ENCODE assay signal across 8 cellular contexts in the genomic region with DNA sequence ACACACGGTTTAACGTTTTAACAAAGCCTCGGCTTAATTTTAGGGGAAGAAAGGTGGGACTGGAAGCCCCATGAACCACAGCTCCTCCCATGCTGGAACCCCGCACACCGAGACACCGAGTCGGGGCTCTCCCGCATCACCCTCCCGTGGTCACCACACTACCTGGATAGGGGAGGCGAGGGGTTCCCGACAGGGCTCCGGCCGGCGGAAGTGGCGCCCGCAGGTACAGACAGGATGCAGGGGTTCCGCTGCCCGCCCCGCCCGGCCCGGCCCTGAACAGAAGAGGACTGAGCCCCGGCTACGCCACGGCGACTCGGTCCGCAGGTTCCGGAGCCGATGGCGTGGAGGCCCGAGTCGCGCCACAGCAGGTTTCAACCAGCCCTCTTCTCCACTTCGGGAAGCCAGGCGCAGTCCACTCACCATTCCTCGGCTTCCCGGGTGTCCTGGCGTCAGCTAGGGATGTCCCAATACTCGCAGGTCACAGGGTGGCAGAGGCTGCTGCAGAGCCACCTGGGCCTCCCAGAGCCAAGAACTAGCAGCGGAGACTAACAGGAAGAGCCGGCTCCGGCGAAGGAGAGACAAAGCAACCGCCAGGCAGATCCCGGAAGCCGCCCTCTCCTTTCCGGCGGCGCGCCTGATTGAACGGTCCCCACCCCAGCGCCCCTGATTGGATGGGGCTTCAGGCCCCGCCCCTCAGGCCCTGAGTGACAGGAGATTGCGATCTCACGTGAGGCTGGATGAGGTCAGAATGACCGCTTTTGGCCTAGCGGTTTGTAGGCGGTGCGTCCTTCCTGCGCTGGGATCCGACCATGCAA. TPM values are rescaled to one million over a fixed set of nuclear protein-coding genes. Genes with fewer than 3 reads are reported as not detected.
A peak's percentile ranks its signal among the peaks of the same experiment; 100 is the strongest.
DNase-seq lines count a peak whose midpoint lies in the region; ATAC-seq and TF ChIP-seq lines count a peak whose summit lies in the region.

TSS of gene ZNF669 (minus strand) at position 580 of the 815 bp plus-strand sequence. CDS start at position 423, 157 bp downstream.

- H3K4me3 ChIP-seq in fibroblast of villous mesenchyme (ENCODE audit: low read depth, low read length), result peak within 1 kb of the TSS; percentile 87
- peak within 1 kb of the TSS; percentile 100 for H3K4me3 ChIP-seq in neural cell (ENCODE audit: low read length)

- TF ChIP-seq RAD21 in neural cell (conservative IDR thresholded peaks at IDR 0.05), result no peak

- H3K9me2 ChIP-seq in neural cell (ENCODE audit: insufficient read depth, low read length), result no peaks in the 10 kb centered on the region

- H3K4me1 ChIP-seq in ES-I3 (ENCODE audit: insufficient read depth, low read length) (peaks cover 8% of the 10 kb centered on the region; the same call in 1 of the 2 replicates), H9 (ENCODE audit: insufficient read depth, low read length) (peaks cover 6% of the 10 kb centered on the region; the same call in 1 of the 2 replicates)

- H4K5ac ChIP-seq in H9 (ENCODE audit: insufficient read length, low read depth, low read length), result no peak within 1 kb of the TSS

- TF ChIP-seq CTCF in H9 (conservative IDR thresholded peaks at IDR 0.05) (no peak), fibroblast of villous mesenchyme (IDR thresholded peaks at IDR 0.05; ENCODE audit: insufficient read depth, low read depth, low read length) (no peak), neural cell (IDR thresholded peaks at IDR 0.05; ENCODE audit: poor library complexity, severe bottlenecking) (no peak)

- no peak within 1 kb of the TSS for H2BK15ac ChIP-seq in H9 (ENCODE audit: low read depth, low read length)

- H3K27ac ChIP-seq in H9 (ENCODE audit: insufficient read length, low read depth, low read length) (peak within 1 kb of the TSS; percentile 61), neural cell (ENCODE audit: low read length) (peak within 1 kb of the TSS; percentile 97)

- H2BK120ac ChIP-seq in H9 (ENCODE audit: low read depth, low read length, poor library complexity, severe bottlenecking), result peak within 1 kb of the TSS; percentile 61

- no peak within 1 kb of the TSS for H2BK5ac ChIP-seq in H9 (ENCODE audit: insufficient read length, low read length)

- DNase-seq in H9, result peak; percentile 98
- peak; percentile 97 for DNase-seq in M059J (ENCODE audit: low read depth)
- peak; percentile 84 for DNase-seq in activated effector memory CD4-positive, alpha-beta T cell treated with Interleukin-2 at 50 U/mL for 16 hours
- peak; percentile 97 for DNase-seq in fibroblast of villous mesenchyme (ENCODE audit: low read depth)
- peak; percentile 90 to 96 for DNase-seq in stimulated activated naive CD8-positive, alpha-beta T cell treated with anti-CD3 and anti-CD28 coated beads, Interleukin-15, amount 100 ng/mL, for 72 hours

- peaks cover 26 to 39% (median 38%) of the 10 kb centered on the region in 3 experiments for H3K36me3 Mint-ChIP-seq in H9 (ENCODE audit: insufficient read depth in 1 of 3, low read depth in 3 of 3)

- H3K9ac ChIP-seq in ES-I3 (ENCODE audit: low read depth, low read length) (peak within 1 kb of the TSS; percentile 99), H9 (ENCODE audit: extremely low read depth, insufficient read length, low read length) (peak within 1 kb of the TSS; percentile 70), neural cell (ENCODE audit: low read length) (peak within 1 kb of the TSS; percentile 99)

- H3K9me3 ChIP-seq in ES-I3 (ENCODE audit: control insufficient read depth, insufficient read depth, low read length) (peaks cover 15% of the 10 kb centered on the region), H9 (ENCODE audit: control insufficient read depth, low read depth, low read length) (peaks cover 4% of the 10 kb centered on the region), neural cell (ENCODE audit: low read length) (peaks cover 10% of the 10 kb centered on the region)

- H3T11ph ChIP-seq in H9 (ENCODE audit: low read length), result peak within 1 kb of the TSS; percentile 83

- H3K4me3 Mint-ChIP-seq in H9, result peak within 1 kb of the TSS; percentile 91 to 95
- peak within 1 kb of the TSS; percentile 92 to 94 for H3K4me3 Mint-ChIP-seq in stimulated activated naive CD8-positive, alpha-beta T cell treated with anti-CD3 and anti-CD28 coated beads, Interleukin-15, amount 100 ng/mL, for 72 hours

- H3K27ac Mint-ChIP-seq in H9, result peak within 1 kb of the TSS; percentile 89 to 97 (median 97)
- H3K27ac Mint-ChIP-seq in stimulated activated naive CD8-positive, alpha-beta T cell treated with anti-CD3 and anti-CD28 coated beads, Interleukin-15, amount 100 ng/mL, for 72 hours, result peak within 1 kb of the TSS; percentile 97 to 98

- peaks cover 10% of the 10 kb centered on the region; the same call in 1 of the 2 replicates for H3K79me2 ChIP-seq in H9 (ENCODE audit: insufficient read depth, low read length)
- peaks cover 36% of the 10 kb centered on the region for H3K79me2 ChIP-seq in neural cell (replicated peaks; ENCODE audit: insufficient read depth, low read length)

- H2AK5ac ChIP-seq in H9 (ENCODE audit: insufficient read length, low read length), result no peak within 1 kb of the TSS

- H4K8ac ChIP-seq in H9 (replicated peaks; ENCODE audit: insufficient read length, low read depth, low read length), result no peak within 1 kb of the TSS

- peak within 1 kb of the TSS; percentile 65 for H3K18ac ChIP-seq in H9 (ENCODE audit: insufficient read length, low read depth, low read length)

- H3F3A ChIP-seq in neural cell (ENCODE audit: insufficient read depth, low read length, poor library complexity, severe bottlenecking), result no peaks in the 10 kb centered on the region

- TF ChIP-seq EP300 in neural cell (conservative IDR thresholded peaks at IDR 0.05; ENCODE audit: poor library complexity, severe bottlenecking), result no peak

- H3K27me3 ChIP-seq in H9 (ENCODE audit: insufficient read depth, low read length) (no peaks in the 10 kb centered on the region), neural cell (ENCODE audit: insufficient read depth, low read depth, low read length) (no peaks in the 10 kb centered on the region)

- H4K20me1 ChIP-seq in H9 (ENCODE audit: control insufficient read depth, insufficient read depth, insufficient read length) (no peaks in the 10 kb centered on the region), neural cell (ENCODE audit: insufficient read depth) (no peaks in the 10 kb centered on the region)

- no peaks in the 10 kb centered on the region for H3K79me1 ChIP-seq in H9 (ENCODE audit: insufficient read depth, low read depth, low read length, poor library complexity, severe bottlenecking)

- TF ChIP-seq POLR2A in Raji (IDR thresholded peaks at IDR 0.05; ENCODE audit: insufficient read depth, low read depth, low read length), result peak; percentile 77

- H2AFZ ChIP-seq in H9 (ENCODE audit: low read length), result no peak within 1 kb of the TSS
- H2AFZ ChIP-seq in neural cell (ENCODE audit: low read depth, low read length), result peak within 1 kb of the TSS; percentile 83

- no peak within 1 kb of the TSS for H3K23ac ChIP-seq in H9 (ENCODE audit: insufficient read length, low read depth, low read length)

- H3K14ac ChIP-seq in H9 (ENCODE audit: insufficient read depth, low read length), result peak within 1 kb of the TSS; percentile 44; the same call in 1 of the 2 replicates

- no peak within 1 kb of the TSS for H2BK12ac ChIP-seq in H9 (ENCODE audit: insufficient read length, low read depth, low read length)

- H3K9me3 Mint-ChIP-seq in H9, result peaks cover 12 to 21% of the 10 kb centered on the region in 2 experiments; a peak in 4 of 5 replicates
- peaks cover 8 to 9% of the 10 kb centered on the region in 2 donors for H3K9me3 Mint-ChIP-seq in stimulated activated naive CD8-positive, alpha-beta T cell treated with anti-CD3 and anti-CD28 coated beads, Interleukin-15, amount 100 ng/mL, for 72 hours

- H3K36me3 ChIP-seq in ES-I3 (ENCODE audit: insufficient read depth, low read length) (peaks cover 26% of the 10 kb centered on the region), neural cell (ENCODE audit: insufficient read depth, low read length) (peaks cover 24% of the 10 kb centered on the region)

- no peak within 1 kb of the TSS for H2BK20ac ChIP-seq in H9 (ENCODE audit: low read depth, low read length, poor library complexity, severe bottlenecking)

- ATAC-seq in stimulated activated naive CD8-positive, alpha-beta T cell treated with anti-CD3 and anti-CD28 coated beads, Interleukin-15, amount 100 ng/mL, for 72 hours, result peak; percentile 99

- WGBS in H9 (ENCODE audit: extremely low coverage, insufficient read length, low lambda C conversion rate), result no CpG with 5 or more reads among the region's 61 CpGs

- H3K4ac ChIP-seq in H9 (ENCODE audit: low read depth, low read length), result no peak within 1 kb of the TSS; the same call in 1 of the 2 replicates

- H3K4me2 ChIP-seq in H9 (ENCODE audit: insufficient read depth, insufficient read length, low read length), result peak within 1 kb of the TSS; percentile 7
- peak within 1 kb of the TSS; percentile 56 for H3K4me2 ChIP-seq in neural cell (ENCODE audit: low read length)

- peaks cover 20 to 23% of the 10 kb centered on the region in 2 experiments for H3K4me1 Mint-ChIP-seq in H9
- H3K4me1 Mint-ChIP-seq in stimulated activated naive CD8-positive, alpha-beta T cell treated with anti-CD3 and anti-CD28 coated beads, Interleukin-15, amount 100 ng/mL, for 72 hours, result peaks cover 7% of the 10 kb centered on the region

- H3K56ac ChIP-seq in H9 (ENCODE audit: insufficient read length, low read depth, low read length), result no peak within 1 kb of the TSS

- no peaks in the 10 kb centered on the region for H3K23me2 ChIP-seq in H9 (ENCODE audit: insufficient read length, low read depth, low read length, poor library complexity, severe bottlenecking)

- H4K91ac ChIP-seq in H9 (ENCODE audit: insufficient read length, low read depth, low read length), result no peak within 1 kb of the TSS

- peaks cover 5% of the 10 kb centered on the region for H3K27me3 Mint-ChIP-seq in H9 (ENCODE audit: low read depth)
- peaks cover 20% of the 10 kb centered on the region for H3K27me3 Mint-ChIP-seq in stimulated activated naive CD8-positive, alpha-beta T cell treated with anti-CD3 and anti-CD28 coated beads, Interleukin-15, amount 100 ng/mL, for 72 hours

TF ChIP-seq in neural cell, 6 proteins besides CTCF, POLR2A, EP300 and RAD21 (continues in another document):
- TF ChIP-seq TAF1 (IDR thresholded peaks at IDR 0.05; ENCODE audit: low read depth) (peak; percentile 97), SMC3 (conservative IDR thresholded peaks at IDR 0.05; ENCODE audit: poor library complexity) (peak; percentile 49), MXI1 (conservative IDR thresholded peaks at IDR 0.05; ENCODE audit: poor library complexity, severe bottlenecking) (peak; percentile 82), POLR2AphosphoS5 (IDR thresholded peaks at IDR 0.05) (peak; percentile 98)

RNA-seq across cellular contexts. Expression of gene ZNF669, which starts in this region (rescaled TPM):
- total RNA-seq in H9 (2021), result 19.2 and 19.5 TPM in 2 replicates
- 6.9 and 13.4 TPM in 2 replicates for total RNA-seq in M059J (2014; rRNA removed; shearing (Covaris generic))
- 10.0 and 13.0 TPM in 2 replicates for total RNA-seq in fibroblast of villous mesenchyme
- polyA plus RNA-seq in neural cell, result 22.7 and 29.9 TPM in 2 replicates
- polyA minus RNA-seq in neural cell, result 62.6 and 70.2 TPM in 2 replicates

Comparison
In these comparisons a context has a peak if more than half of its experiments do, and no peak if none do; other contexts are left out.
1. Peak in every context shown above with its lines: DNase-seq, ATAC-seq, H3K4me3 ChIP-seq and H3K27ac ChIP-seq.